28 cellular contexts compared by ENCODE assay signal in genomic region chr9:8284835-8285234, GRCh38.
A peak's percentile ranks its signal among the peaks of the same experiment; 100 is the strongest.
DNase-seq lines count a peak whose midpoint lies in the region; ATAC-seq and TF ChIP-seq lines count a peak whose summit lies in the region.
"Had no signal": no experiment of that assay in that cellular context is flagged by ENCODE, and none has a peak within 500 bp of the region (broad histone marks: within the 10 kb centered on the region; RNA-seq: fewer than 3 reads in every experiment).

No MANE protein-coding gene starts in this region.

- H3K14ac ChIP-seq in IMR-90 (replicated peaks; ENCODE audit: low read depth, low read length) = no peak overlapping the region

- no peak overlapping the region for H3K4me3 Mint-ChIP-seq in activated CD4-positive, alpha-beta T cell treated with anti-CD3 and anti-CD28 coated beads, Interleukin-2, amount 10 ng/mL, durations not matched to agents 24 days and 14 days
- H3K4me3 Mint-ChIP-seq: CD4-positive, alpha-beta memory T cell; T-cell had no signal

- TF ChIP-seq CTCF in IMR-90 (conservative IDR thresholded peaks at IDR 0.05; ENCODE audit: low read depth, low read length) = no peak

- H3K79me1 ChIP-seq in IMR-90 (ENCODE audit: low read depth in 1 of 2, low read length in 2 of 2) = no peaks in the 10 kb centered on the region

- H3K9me1 ChIP-seq in IMR-90 (ENCODE audit: insufficient read depth, low read length) = no peaks in the 10 kb centered on the region

- no peak for ATAC-seq in IMR-90 (ENCODE audit: low read depth)
- no peak for ATAC-seq in HG03196 (IDR thresholded peaks at IDR 0.05; ENCODE audit: unreplicated experiment)
- ATAC-seq: GM12878, Right ventricle myocardium inferior, T-cell had no signal

- H3K36me3 ChIP-seq in IMR-90 (ENCODE audit: control insufficient read depth, insufficient read depth, low read length) = no peaks in the 10 kb centered on the region
- H3K36me3 ChIP-seq: SJSA1 had no signal

- H2BK5ac ChIP-seq in IMR-90 (ENCODE audit: low read depth, low read length, poor library complexity, severe bottlenecking) = no peak overlapping the region

- H3K27me3 ChIP-seq in IMR-90 (ENCODE audit: control insufficient read depth, insufficient read depth, low read length) = no peaks in the 10 kb centered on the region
- H3K27me3 ChIP-seq: SJSA1 had no signal

- H3K27ac Mint-ChIP-seq in activated CD4-positive, alpha-beta T cell treated with anti-CD3 and anti-CD28 coated beads, Interleukin-2, amount 10 ng/mL, durations not matched to agents 24 days and 14 days = no peak overlapping the region
- H3K27ac Mint-ChIP-seq: CD4-positive, alpha-beta memory T cell; T-cell had no signal

- dilution Hi-C loops in IMR-90 (cut with HindIII; ENCODE audit: low sequenced_read_pairs, unreplicated experiment) = no loop called here

- CTCF ChIA-PET in IMR-90 (lab: Yijun Ruan, JAX) = no interaction called here

- no peak overlapping the region for H2AFZ ChIP-seq in IMR-90 (replicated peaks; ENCODE audit: low read length, poor library complexity)
- H2AFZ ChIP-seq: PC-9 had no signal

- H4K8ac ChIP-seq in IMR-90 (ENCODE audit: low read depth in 2 of 2, low read length in 2 of 2) = no peak overlapping the region

- DNase-seq in D341Med (ENCODE audit: low spot score) = peak; percentile 50
- no peak for DNase-seq in IMR-90
- DNase-seq in astrocyte of the hippocampus (ENCODE audit: low read depth, low spot score) = peak; percentile 3
- DNase-seq in putamen (ENCODE audit: low spot score) = peak; percentile 29
- no peak for DNase-seq in activated CD4-positive, alpha-beta T cell treated with anti-CD3 and anti-CD28 coated beads, Interleukin-2, amount 10 ng/mL, durations not matched to agents 24 days and 14 days
- DNase-seq in NCI-H2107 (lab: John Stamatoyannopoulos, UW) = no peak
- DNase-seq: C1 segment of cervical spinal cord; CD4-positive, alpha-beta memory T cell; COR-L47; DMS 273 treated with DMSO at 0.1 percent for 48 hours; DMS79; EL; GDM1; GOT3; HCEC 1CT; Kasumi-1; NCI-H1092 treated with DMSO at 0.1 percent for 48 hours; NCI-H1436 treated with DMSO at 0.1 percent for 48 hours; NCI-H187 treated with DMSO at 0.1 percent for 48 hours; NCI-H226; NCI-H510A; PC-9; T-cell had no signal

- WGBS in IMR-90 (ENCODE audit: extremely low coverage in 2 of 2, insufficient read length in 1 of 2), 2 experiments = no CpG with 5 or more reads among the region's 8 CpGs

- TF ChIP-seq POLR2A in IMR-90 (IDR thresholded peaks at IDR 0.05; ENCODE audit: low read depth, low read length) = no peak

- no peak for TF ChIP-seq RAD21 in IMR-90 (IDR thresholded peaks at IDR 0.05; ENCODE audit: low read length)

- H3K36me3 Mint-ChIP-seq in activated CD4-positive, alpha-beta T cell treated with anti-CD3 and anti-CD28 coated beads, Interleukin-2, amount 10 ng/mL, durations not matched to agents 24 days and 14 days (ENCODE audit: low read depth) = no peaks in the 10 kb centered on the region
- H3K36me3 Mint-ChIP-seq: CD4-positive, alpha-beta memory T cell; T-cell had no signal

- no peak overlapping the region for H2BK120ac ChIP-seq in IMR-90 (ENCODE audit: low read depth, low read length)

- no peak overlapping the region for H3K4me2 ChIP-seq in IMR-90 (ENCODE audit: low read depth, low read length)
- H3K4me2 ChIP-seq: PC-9 had no signal

- POLR2A ChIA-PET in IMR-90 (lab: Charles Lee; ENCODE audit: unreplicated experiment) = no interaction called here

- in situ Hi-C loops in IMR-90 (cut with MboI; ENCODE audit: low sequenced_read_pairs) = no loop called here

- no peak overlapping the region for H3K18ac ChIP-seq in IMR-90 (ENCODE audit: low read depth, low read length)

- no peaks in the 10 kb centered on the region for H3K4me1 ChIP-seq in IMR-90 (ENCODE audit: control insufficient read depth, insufficient read depth, low read length)
- H3K4me1 ChIP-seq: SJSA1 had no signal

- no peak overlapping the region for H4K5ac ChIP-seq in IMR-90 (ENCODE audit: low read depth, low read length)

- no peaks in the 10 kb centered on the region for H3K27me3 Mint-ChIP-seq in activated CD4-positive, alpha-beta T cell treated with anti-CD3 and anti-CD28 coated beads, Interleukin-2, amount 10 ng/mL, durations not matched to agents 24 days and 14 days
- H3K27me3 Mint-ChIP-seq: CD4-positive, alpha-beta memory T cell had no signal

- no peak overlapping the region for H4K91ac ChIP-seq in IMR-90 (ENCODE audit: insufficient read depth, low read depth, low read length)

- intact Hi-C loops in IMR-90 (cut with micrococcal nuclease) = no loop called here
- intact Hi-C loops in activated CD4-positive, alpha-beta T cell treated with anti-CD3 and anti-CD28 coated beads, Interleukin-2, amount 10 ng/mL, durations not matched to agents 24 days and 14 days (cut with micrococcal nuclease) = no loop called here

- H2AK9ac ChIP-seq in IMR-90 (replicated peaks; ENCODE audit: low read depth, low read length, poor library complexity) = no peak overlapping the region

- no peak overlapping the region for H3K27ac ChIP-seq in IMR-90 (ENCODE audit: insufficient read depth, low read length)
- H3K27ac ChIP-seq: HL-60, PC-9, SJSA1 had no signal

- no peak overlapping the region for H2AK5ac ChIP-seq in IMR-90 (ENCODE audit: low read depth, low read length)

- H2BK20ac ChIP-seq in IMR-90 (ENCODE audit: low read depth, low read length) = no peak overlapping the region

- H2BK15ac ChIP-seq in IMR-90 (ENCODE audit: low read depth, low read length) = no peak overlapping the region

- no peak overlapping the region for H3K23ac ChIP-seq in IMR-90 (ENCODE audit: low read depth, low read length)

- no peak overlapping the region for H3K56ac ChIP-seq in IMR-90 (ENCODE audit: extremely low read depth, insufficient read depth, low read length)

- H3K4me1 Mint-ChIP-seq in activated CD4-positive, alpha-beta T cell treated with anti-CD3 and anti-CD28 coated beads, Interleukin-2, amount 10 ng/mL, durations not matched to agents 24 days and 14 days = no peaks in the 10 kb centered on the region
- H3K4me1 Mint-ChIP-seq: CD4-positive, alpha-beta memory T cell; T-cell had no signal

- H3K4ac ChIP-seq in IMR-90 (ENCODE audit: low read depth, low read length) = no peak overlapping the region

- H3K9ac ChIP-seq in IMR-90 (ENCODE audit: low read depth, low read length) = no peak overlapping the region

- H3K9me3 Mint-ChIP-seq in activated CD4-positive, alpha-beta T cell treated with anti-CD3 and anti-CD28 coated beads, Interleukin-2, amount 10 ng/mL, durations not matched to agents 24 days and 14 days = no peaks in the 10 kb centered on the region
- H3K9me3 Mint-ChIP-seq: T-cell had no signal

- H3K4me3 ChIP-seq in IMR-90 (ENCODE audit: insufficient read depth, low read depth, low read length) = no peak overlapping the region
- H3K4me3 ChIP-seq: GM12878, PC-9, SJSA1 had no signal

- BruUV-seq in IMR-90 (replicated peaks; lab: Mats Ljungman, UMichigan) = no TSS peak

- H4K20me1 ChIP-seq in IMR-90 (ENCODE audit: insufficient read depth, low read length) = no peaks in the 10 kb centered on the region

- peaks cover 3% of the 10 kb centered on the region; the same call in 1 of the 2 replicates for H3K9me3 ChIP-seq in IMR-90 (ENCODE audit: control insufficient read depth, insufficient read depth, low read length)
- H3K9me3 ChIP-seq: SJSA1 had no signal

TF ChIP-seq in IMR-90, 13 proteins besides CTCF, POLR2A, EP300 and RAD21:
- no peak for TF ChIP-seq BHLHE40 (IDR thresholded peaks at IDR 0.05; ENCODE audit: low read depth, low read length)
- no peak for TF ChIP-seq USF2 (IDR thresholded peaks at IDR 0.05; ENCODE audit: low read depth, low read length)
- no peak for TF ChIP-seq RFX5 (IDR thresholded peaks at IDR 0.05; ENCODE audit: low read depth, low read length)
- no peak for TF ChIP-seq MXI1 (IDR thresholded peaks at IDR 0.05; ENCODE audit: borderline replicate concordance, low read depth, low read length)
- peak; percentile 50 for TF ChIP-seq MAFK (IDR thresholded peaks at IDR 0.05; ENCODE audit: low read depth, low read length)
- no peak for TF ChIP-seq NFE2L2 (IDR thresholded peaks at IDR 0.05; ENCODE audit: low read depth, low read length)

Comparison
In these comparisons a context has a peak if more than half of its experiments do, and no peak if none do; other contexts are left out.
1. DNase-seq: peak in D341Med (single experiment), astrocyte of the hippocampus (single experiment) and putamen (single experiment); none in IMR-90 (single experiment), activated CD4-positive, alpha-beta T cell treated with anti-CD3 and anti-CD28 coated beads, Interleukin-2, amount 10 ng/mL, durations not matched to agents 24 days and 14 days (single experiment) and NCI-H2107 (single experiment).